Comparison of ENCODE assay signal across 23 cellular contexts in genomic region chr16:85622683-85623082, GRCh38. TPM values are rescaled to one million over a fixed set of nuclear protein-coding genes. Genes with fewer than 3 reads are reported as not detected.
DNase-seq lines count a peak whose midpoint lies in the region; ATAC-seq, FAIRE-seq and TF ChIP-seq lines count a peak whose summit lies in the region.
"Had no signal": no experiment of that assay in that cellular context is flagged by ENCODE, and none has a peak within 500 bp of the region (broad histone marks: within the 10 kb centered on the region; RNA-seq: fewer than 3 reads in every experiment).

No MANE protein-coding gene starts in this region.

- H3K9me3 ChIP-seq in K562 (replicated peaks; ENCODE audit: control insufficient read depth, insufficient read depth, low read depth, low read length), result no peaks in the 10 kb centered on the region
- H3K9me3 ChIP-seq in CD4-positive, alpha-beta memory T cell (ENCODE audit: control insufficient read depth in 1 of 2, low read length in 2 of 2), result no peaks in the 10 kb centered on the region
- H3K9me3 ChIP-seq: left lung had no signal

- H3K9me1 ChIP-seq in K562 (ENCODE audit: control insufficient read depth, insufficient read depth, low read length), result peaks cover 39% of the 10 kb centered on the region

- H3F3A ChIP-seq in GM23338 (replicated peaks; ENCODE audit: low read depth), result peaks cover 8% of the 10 kb centered on the region; the same call in 1 of the 2 replicates

- H3K36me3 ChIP-seq in GM23338 (ENCODE audit: insufficient read depth) (no peaks in the 10 kb centered on the region), K562 (ENCODE audit: control insufficient read depth, insufficient read depth, low read length) (peaks cover 98% of the 10 kb centered on the region)
- no peaks in the 10 kb centered on the region for H3K36me3 ChIP-seq in CD4-positive, alpha-beta memory T cell (ENCODE audit: insufficient read depth, low read length)

- POLR2A ChIA-PET in K562 (lab: Yijun Ruan, JAX), result interaction anchor here (1.0 to 1.2 kb wide), 3 partner anchors 8 to 11 kb away, joined by 3 to 6 read pairs (median 3); partner anchors contain the start of gene GSE1
- POLR2A ChIA-PET in CD4-positive, alpha-beta memory T cell (lab: Charles Lee; ENCODE audit: partially characterized antibody), result no interaction called here

- CTCF ChIA-PET in K562 (lab: Yijun Ruan, JAX; ENCODE audit: low intra/inter-chr PET ratio), result no interaction called here
- CTCF ChIA-PET in CD4-positive, alpha-beta memory T cell (lab: Charles Lee; ENCODE audit: partially characterized antibody), result interaction anchor here (0.9 kb wide), 1 partner anchor 202 kb away, joined by 3 read pairs; no protein-coding TSS in a partner anchor

- no TSS peak for BruUV-seq in K562 (replicated peaks; lab: Mats Ljungman, UMichigan)

- intact Hi-C loops in K562 (cut with micrococcal nuclease), result no loop called here
- intact Hi-C loops in CD4-positive, alpha-beta memory T cell (cut with micrococcal nuclease), result no loop called here

- no peak for TF ChIP-seq CTCF in GM23338 (conservative IDR thresholded peaks at IDR 0.05; ENCODE audit: low read depth in 2 of 2)
- TF ChIP-seq CTCF in K562 (IDR thresholded peaks at IDR 0.05 in 2 of 3, conservative IDR thresholded peaks at IDR 0.05 in 1 of 3; ENCODE audit: insufficient read depth in 2 of 3, low read depth in 1 of 3, low read length in 3 of 3), result no peak
- no peak for TF ChIP-seq CTCF in nephron progenitor cell (IDR thresholded peaks at IDR 0.05)

- peak; percentile 41 for DNase-seq in NCI-H510A treated with DMSO at 0.1 percent for 48 hours (lab: John Stamatoyannopoulos, UW)
- no peak for DNase-seq in NCI-H510A (lab: John Stamatoyannopoulos, UW)
- no peak for DNase-seq in GM23338 (ENCODE audit: low spot score)
- no peak for DNase-seq in K562 (ENCODE audit: extremely low read depth in 1 of 4, low spot score in 3 of 4)
- no peak for DNase-seq in nephron progenitor cell
- DNase-seq in midbrain (lab: John Stamatoyannopoulos, UW), result no peak
- DNase-seq in CD4-positive, alpha-beta memory T cell, result no peak
- DNase-seq in DMS114 treated with DMSO at 0.1 percent for 48 hours (lab: John Stamatoyannopoulos, UW; ENCODE audit: unreplicated experiment), result no peak
- DNase-seq: activated CD4-positive, alpha-beta T cell treated with anti-CD3 and anti-CD28 coated beads, Interleukin-2, amount 50 U/mL, for 48 hours; activated gamma-delta T cell; amniotic stem cell; left lung; MV-4-11; NCI-H1694 treated with DMSO at 0.1 percent for 48 hours; RPMI8226; stimulated activated CD8-positive, alpha-beta memory T cell treated with anti-CD3 and anti-CD28 coated beads, Interleukin-4, amount 100 ng/mL, for 48 hours had no signal

- TF ChIP-seq EP300 in K562 (IDR thresholded peaks at IDR 0.05; ENCODE audit: low read length), result no peak

- H3K4me3 Mint-ChIP-seq in GM23338, result no peak overlapping the region
- H3K4me3 Mint-ChIP-seq in nephron progenitor cell, result no peak overlapping the region
- no peak overlapping the region for H3K4me3 Mint-ChIP-seq in CD4-positive, alpha-beta memory T cell
- H3K4me3 Mint-ChIP-seq: CD14-positive monocyte; dendritic cell treated with granulocyte-macrophage colony-stimulating factor and Interleukin-4, amounts not matched to agents 40 ng/mL and 50 ng/mL, for 4 days; T-helper 2 cell treated with Interferon-gamma antibody and Interleukin-4, amounts not matched to agents 5 μg/mL and 100 μg/mL, for 36 hours had no signal

- no peaks in the 10 kb centered on the region for H3K9me2 ChIP-seq in GM23338 (ENCODE audit: insufficient read depth)

- peaks cover 79% of the 10 kb centered on the region for H3K4me1 Mint-ChIP-seq in GM23338
- peaks cover 74% of the 10 kb centered on the region for H3K4me1 Mint-ChIP-seq in nephron progenitor cell
- H3K4me1 Mint-ChIP-seq in CD4-positive, alpha-beta memory T cell, result peaks cover 13 to 43% (median 30%) of the 10 kb centered on the region in 4 donors

- H3K27ac Mint-ChIP-seq in GM23338, result 0 out of 2 replicates have a peak overlapping the region, but pooled peaks have one; percentile 8
- H3K27ac Mint-ChIP-seq in nephron progenitor cell, result peak overlapping the region; percentile 83
- H3K27ac Mint-ChIP-seq in CD4-positive, alpha-beta memory T cell, result peak overlapping the region in 2 of 7 donors; percentile 27 to 71
- H3K27ac Mint-ChIP-seq: T-helper 2 cell treated with Interferon-gamma antibody and Interleukin-4, amounts not matched to agents 5 μg/mL and 100 μg/mL, for 36 hours had no signal

- H2AFZ ChIP-seq in GM23338 (no peak overlapping the region), K562 (ENCODE audit: low read depth, low read length) (no peak overlapping the region)

- in situ Hi-C loops in K562 (cut with MboI), result no loop called here

- H3K27me3 Mint-ChIP-seq in GM23338 (ENCODE audit: insufficient read depth, low read depth, poor library complexity), result peaks cover 25% of the 10 kb centered on the region
- peaks cover 56% of the 10 kb centered on the region for H3K27me3 Mint-ChIP-seq in nephron progenitor cell (ENCODE audit: low read depth, poor library complexity)
- H3K27me3 Mint-ChIP-seq in CD4-positive, alpha-beta memory T cell, result no peaks in the 10 kb centered on the region
- H3K27me3 Mint-ChIP-seq: dendritic cell treated with granulocyte-macrophage colony-stimulating factor and Interleukin-4, amounts not matched to agents 40 ng/mL and 50 ng/mL, for 4 days had no signal

- H3K9me3 Mint-ChIP-seq in GM23338 (no peaks in the 10 kb centered on the region), nephron progenitor cell (no peaks in the 10 kb centered on the region)
- H3K9me3 Mint-ChIP-seq in CD4-positive, alpha-beta memory T cell, result no peaks in the 10 kb centered on the region
- H3K9me3 Mint-ChIP-seq: CD14-positive monocyte; dendritic cell treated with granulocyte-macrophage colony-stimulating factor and Interleukin-4, amounts not matched to agents 40 ng/mL and 50 ng/mL, for 4 days; T-helper 2 cell treated with Interferon-gamma antibody and Interleukin-4, amounts not matched to agents 5 μg/mL and 100 μg/mL, for 36 hours had no signal

- H4K20me1 ChIP-seq in GM23338 (replicated peaks; ENCODE audit: insufficient read depth) (peaks cover 89% of the 10 kb centered on the region), K562 (replicated peaks; ENCODE audit: control insufficient read depth, insufficient read depth, low read length) (peaks cover 83% of the 10 kb centered on the region)

- peaks cover 100% of the 10 kb centered on the region for H3K79me2 ChIP-seq in GM23338 (replicated peaks; ENCODE audit: insufficient read depth)
- peaks cover 99% of the 10 kb centered on the region for H3K79me2 ChIP-seq in K562 (ENCODE audit: control insufficient read depth, insufficient read depth, low read length)

- ATAC-seq in GM23338 (no peak), K562 (no peak)
- ATAC-seq: GM12878, HCT116 had no signal

- H3K9ac ChIP-seq in K562 (ENCODE audit: insufficient read depth in 1 of 2, low read depth in 2 of 2, low read length in 2 of 2), result peak overlapping the region in 1 of 2 experiments; percentile 67; a peak in 1 of 4 replicates

- H3K4me3 ChIP-seq in GM23338 (no peak overlapping the region), K562 (no peak overlapping the region)
- no peak overlapping the region for H3K4me3 ChIP-seq in CD4-positive, alpha-beta memory T cell (ENCODE audit: low read length in 2 of 2)
- H3K4me3 ChIP-seq: GM12878, left lung, SK-N-MC had no signal

- peaks cover 30% of the 10 kb centered on the region; the same call in 1 of the 2 replicates for H3K4me1 ChIP-seq in GM23338 (ENCODE audit: insufficient read depth)
- H3K4me1 ChIP-seq in K562 (replicated peaks in 1 of 2; ENCODE audit: control insufficient read depth in 2 of 2, insufficient read depth in 2 of 2, low read length in 2 of 2), result peaks cover 47 to 86% of the 10 kb centered on the region in 2 experiments
- peaks cover 9% of the 10 kb centered on the region for H3K4me1 ChIP-seq in CD4-positive, alpha-beta memory T cell (ENCODE audit: insufficient read depth, low read length)

- H3K36me3 Mint-ChIP-seq in GM23338 (ENCODE audit: low read depth), result peaks cover 26% of the 10 kb centered on the region
- H3K36me3 Mint-ChIP-seq in nephron progenitor cell (ENCODE audit: low read depth), result peaks cover 18% of the 10 kb centered on the region
- peaks cover 0 to 3% of the 10 kb centered on the region in 2 donors for H3K36me3 Mint-ChIP-seq in CD4-positive, alpha-beta memory T cell

- no peaks in the 10 kb centered on the region for H3K27me3 ChIP-seq in GM23338 (ENCODE audit: insufficient read depth)
- no peaks in the 10 kb centered on the region for H3K27me3 ChIP-seq in K562 (ENCODE audit: control insufficient read depth in 2 of 2, insufficient read depth in 2 of 2, low read length in 2 of 2)
- H3K27me3 ChIP-seq in CD4-positive, alpha-beta memory T cell (ENCODE audit: insufficient read depth, low read length), result no peaks in the 10 kb centered on the region
- H3K27me3 ChIP-seq: left lung had no signal

- TF ChIP-seq RAD21 in K562 (CRISPR knock-in tag; conservative IDR thresholded peaks at IDR 0.05 in 1 of 2, IDR thresholded peaks at IDR 0.05 in 1 of 2), result no peak

- H3K4me2 ChIP-seq in GM23338 (no peak overlapping the region), K562 (ENCODE audit: insufficient read depth, low read length) (no peak overlapping the region)

- 91% methylated on average over 6 of the region's 6 CpGs for WGBS in K562 (ENCODE audit: insufficient coverage, low coverage, missing lambda C conversion rate)

- FAIRE-seq in K562 (lab: Jason Lieb, UNC), result no peak
- FAIRE-seq: GM12878 had no signal

- H3K27ac ChIP-seq in GM23338 (ENCODE audit: low read depth) (no peak overlapping the region), K562 (ENCODE audit: extremely low read depth, low read depth, low read length) (no peak overlapping the region; the same call in 2 of the 3 replicates)
- H3K27ac ChIP-seq in CD4-positive, alpha-beta memory T cell (ENCODE audit: low read depth, low read length), result no peak overlapping the region
- H3K27ac ChIP-seq: epithelial cell of prostate, left lung, SK-N-MC had no signal

- no peak for TF ChIP-seq POLR2A in K562 (conservative IDR thresholded peaks at IDR 0.05)

RNA-seq across cellular contexts. Expression of gene GSE1, which starts 9.6 kb away (rescaled TPM):
- 118 and 135 TPM in 2 replicates for total RNA-seq in GM23338 (2014; rRNA removed; shearing (Covaris generic))
- polyA plus RNA-seq in GM23338 (2016; fragmentation: Nextera tagmentation; extraction: Ambion mirVana) (32.4 and 34.0 TPM in 2 replicates), K562 (2011; rRNA removed) (54.2 and 64.0 TPM in 2 replicates), K562 (2014; fragmentation: Illumina TruSeq; extraction: Trizol) (116 and 138 TPM in 2 replicates), K562 (2014; fragmentation: Nextera tagmentation; extraction: Ambion mirVana) (10 to 100 TPM; 12.2 to 15.8 TPM), K562 (2014; rRNA removed) (101 and 116 TPM in 2 replicates)
- total RNA-seq in K562 (2011; cell fraction: chromatin; rRNA removed; ENCODE audit: low replicate concordance), result 692 and 1,066 TPM in 2 replicates
- 409 and 435 TPM in 2 replicates for total RNA-seq in K562 (2011; cell fraction: nucleolus; rRNA removed)
- 438 and 467 TPM in 2 replicates for total RNA-seq in K562 (2011; cell fraction: nucleoplasm; rRNA removed)
- total RNA-seq in K562 (2014; rRNA removed) (89.1 and 104 TPM in 2 replicates), K562 (2014; rRNA removed; fragmentation: Illumina TruSeq; extraction: Trizol) (40.9 and 41.8 TPM in 2 replicates), K562 (2015; rRNA removed; fragmentation: Illumina TruSeq; extraction: Trizol) (57.9 and 60.6 TPM in 2 replicates), K562 (2021) (208 and 244 TPM in 2 replicates)
- polyA plus RNA-seq in K562 (2011; cell fraction: cytosol; rRNA removed), result 54.1 and 55.3 TPM in 2 replicates
- 210 and 277 TPM in 2 replicates for polyA plus RNA-seq in K562 (2011; cell fraction: nucleus; rRNA removed)
- polyA plus RNA-seq in K562 (2012), result 113 and 125 TPM in 2 replicates
- 61.1 and 68.8 TPM in 2 replicates for polyA minus RNA-seq in K562 (2011; rRNA and poly(A)+ RNA removed)
- polyA minus RNA-seq in K562 (2011; cell fraction: cytosol; rRNA and poly(A)+ RNA removed), result 106 and 121 TPM in 2 replicates
- 117 and 133 TPM in 2 replicates for polyA minus RNA-seq in K562 (2011; cell fraction: nucleus; rRNA and poly(A)+ RNA removed)
- total RNA-seq in CD4-positive, alpha-beta memory T cell, result 10 to 100 TPM; 24.1 to 25.0 TPM
- polyA plus RNA-seq in CD4-positive, alpha-beta memory T cell, result 1 to 10 TPM in 1 of 2 donors, under 1 TPM in 1; 0.23 to 2.1 TPM
